In the genomic region with DNA sequence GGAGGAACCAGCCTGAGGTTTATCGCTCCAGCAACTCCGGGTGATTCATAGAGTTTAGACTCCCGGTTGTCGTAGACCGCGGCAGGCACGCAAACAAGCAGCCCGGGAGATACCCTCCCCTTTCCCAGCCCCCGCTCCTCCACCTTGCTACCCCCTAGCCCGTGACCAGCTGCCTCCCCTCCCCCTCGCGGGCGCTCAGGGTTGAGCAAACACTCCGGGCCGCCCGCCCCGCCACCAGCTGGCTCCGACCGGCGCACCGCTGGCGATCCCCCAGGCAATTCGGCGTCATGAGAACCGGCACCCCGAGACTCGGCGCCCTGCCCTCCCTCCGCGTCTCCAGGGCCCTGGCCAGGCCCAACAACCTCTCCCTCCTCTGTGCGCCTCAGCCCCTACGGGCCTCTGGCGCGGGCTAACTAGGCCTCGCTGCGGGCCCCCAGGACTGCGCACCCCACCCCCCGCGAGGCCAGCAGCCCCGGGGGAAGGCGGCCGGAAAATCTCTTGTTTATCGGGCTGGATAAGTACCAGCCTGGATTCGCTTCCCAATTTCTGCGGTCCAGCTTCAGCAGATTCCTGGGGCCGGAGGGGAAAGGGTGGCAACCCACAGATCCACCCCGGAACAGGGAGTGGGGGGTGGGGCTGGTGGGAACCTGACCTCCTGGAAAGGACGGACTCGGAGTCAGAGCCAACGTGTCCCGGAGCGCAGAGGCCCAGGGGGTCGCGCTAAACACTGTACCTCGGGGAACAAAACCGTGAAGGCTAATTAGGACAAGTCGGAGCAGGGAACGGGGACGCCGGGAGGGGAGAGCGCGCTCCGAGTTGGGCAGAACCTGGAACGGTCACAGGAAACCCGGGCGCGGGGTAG, we compare ENCODE assay signal across 8 cellular contexts. TPM values are rescaled to one million over a fixed set of nuclear protein-coding genes. Genes with fewer than 3 reads are reported as not detected.
DNase-seq lines count a peak whose midpoint lies in the region; ATAC-seq lines count a peak whose summit lies in the region.

No MANE protein-coding gene starts in this region.

- H3K9me3 Mint-ChIP-seq in activated CD4-positive, alpha-beta T cell treated with anti-CD3 and anti-CD28 coated beads for 36 hours (ENCODE audit: low read depth) = no peaks in the 10 kb centered on the region
- no peaks in the 10 kb centered on the region for H3K9me3 Mint-ChIP-seq in stimulated activated naive B cell treated with anti-CD40 and anti-IgM and Interleukin-4, amounts not matched to agents 10 μg/mL and 1 μg/mL and 100 μg/mL, for 72 hours

- no peak overlapping the region for H3K27ac Mint-ChIP-seq in activated CD4-positive, alpha-beta T cell treated with anti-CD3 and anti-CD28 coated beads for 36 hours
- H3K27ac Mint-ChIP-seq in stimulated activated naive B cell treated with anti-CD40 and anti-IgM and Interleukin-4, amounts not matched to agents 10 μg/mL and 1 μg/mL and 100 μg/mL, for 72 hours = peak overlapping the region; percentile 95

- DNase-seq in activated CD4-positive, alpha-beta T cell treated with anti-CD3 and anti-CD28 coated beads for 36 hours = peak; percentile 58
- no peak for DNase-seq in activated CD4-positive, alpha-beta T cell treated with anti-CD3 and anti-CD28 coated beads, Interleukin-2, amount 50 U/mL, for 4 hours
- DNase-seq in NCI-H510A treated with DMSO at 0.1 percent for 48 hours (lab: John Stamatoyannopoulos, UW) = peak; percentile 90
- DNase-seq in cerebellar cortex (ENCODE audit: low spot score) = peak; percentile 63
- DNase-seq in kidney glomerular epithelial cell (lab: John Stamatoyannopoulos, UW) = peak; percentile 97
- peak; percentile 77 for DNase-seq in stimulated activated naive B cell treated with anti-CD40 and anti-IgM and Interleukin-4, amounts not matched to agents 10 μg/mL and 1 μg/mL and 100 μg/mL, for 72 hours

- peaks cover 40% of the 10 kb centered on the region for H3K27me3 Mint-ChIP-seq in activated CD4-positive, alpha-beta T cell treated with anti-CD3 and anti-CD28 coated beads for 36 hours
- peaks cover 35 to 56% of the 10 kb centered on the region in 2 donors for H3K27me3 Mint-ChIP-seq in stimulated activated naive B cell treated with anti-CD40 and anti-IgM and Interleukin-4, amounts not matched to agents 10 μg/mL and 1 μg/mL and 100 μg/mL, for 72 hours

- H3K36me3 Mint-ChIP-seq in activated CD4-positive, alpha-beta T cell treated with anti-CD3 and anti-CD28 coated beads for 36 hours (ENCODE audit: low read depth) = no peaks in the 10 kb centered on the region
- H3K36me3 Mint-ChIP-seq in stimulated activated naive B cell treated with anti-CD40 and anti-IgM and Interleukin-4, amounts not matched to agents 10 μg/mL and 1 μg/mL and 100 μg/mL, for 72 hours = peaks cover 0 to 5% of the 10 kb centered on the region in 2 donors

- CTCF ChIA-PET in activated CD4-positive, alpha-beta T cell treated with anti-CD3 and anti-CD28 coated beads for 36 hours (lab: Charles Lee) = interaction anchor here (0.7 kb wide), 1 partner anchor 133 kb away, joined by 3 read pairs; no protein-coding TSS in a partner anchor

- peak; percentile 45 for ATAC-seq in activated CD4-positive, alpha-beta T cell treated with anti-CD3 and anti-CD28 coated beads for 36 hours
- ATAC-seq in HG03060 (IDR thresholded peaks at IDR 0.05; ENCODE audit: low read depth, unreplicated experiment) (peak; percentile 37), GM21717 (IDR thresholded peaks at IDR 0.05; ENCODE audit: unreplicated experiment) (no peak)
- peak; percentile 74 to 75 for ATAC-seq in stimulated activated naive B cell treated with anti-CD40 and anti-IgM and Interleukin-4, amounts not matched to agents 10 μg/mL and 1 μg/mL and 100 μg/mL, for 72 hours (replicated peaks)

- peak overlapping the region; percentile 53 for H3K4me3 Mint-ChIP-seq in activated CD4-positive, alpha-beta T cell treated with anti-CD3 and anti-CD28 coated beads for 36 hours
- H3K4me3 Mint-ChIP-seq in stimulated activated naive B cell treated with anti-CD40 and anti-IgM and Interleukin-4, amounts not matched to agents 10 μg/mL and 1 μg/mL and 100 μg/mL, for 72 hours = peak overlapping the region; percentile 82 to 83

- POLR2A ChIA-PET in activated CD4-positive, alpha-beta T cell treated with anti-CD3 and anti-CD28 coated beads for 36 hours (lab: Charles Lee) = interaction anchor here (0.7 kb wide), 1 partner anchor 902 kb away, joined by 3 read pairs; no protein-coding TSS in a partner anchor

- peaks cover 15% of the 10 kb centered on the region for H3K4me1 Mint-ChIP-seq in activated CD4-positive, alpha-beta T cell treated with anti-CD3 and anti-CD28 coated beads for 36 hours
- peaks cover 25 to 53% of the 10 kb centered on the region in 2 donors for H3K4me1 Mint-ChIP-seq in stimulated activated naive B cell treated with anti-CD40 and anti-IgM and Interleukin-4, amounts not matched to agents 10 μg/mL and 1 μg/mL and 100 μg/mL, for 72 hours

- intact Hi-C loops in activated CD4-positive, alpha-beta T cell treated with anti-CD3 and anti-CD28 coated beads for 36 hours (cut with DNase I, micrococcal nuclease) = no loop called here

RNA-seq across cellular contexts. Expression of a gene that starts 1.0 kb away (rescaled TPM):
- 1 to 10 TPM in 1 of 2 experiments, under 1 TPM in 1; 0.97 to 1.3 TPM for total RNA-seq in activated CD4-positive, alpha-beta T cell treated with anti-CD3 and anti-CD28 coated beads for 36 hours

RNA-seq across cellular contexts. Expression of a gene that starts 35.5 kb away (rescaled TPM):
- total RNA-seq in activated CD4-positive, alpha-beta T cell treated with anti-CD3 and anti-CD28 coated beads for 36 hours = 1 to 10 TPM; 4.9 to 5.8 TPM

Comparison
In these comparisons a context has a peak if more than half of its experiments do, and no peak if none do; other contexts are left out.
1. DNase-seq: peak in activated CD4-positive, alpha-beta T cell treated with anti-CD3 and anti-CD28 coated beads for 36 hours (single experiment), NCI-H510A treated with DMSO at 0.1 percent for 48 hours (single experiment), cerebellar cortex (single experiment), kidney glomerular epithelial cell (single experiment) and stimulated activated naive B cell treated with anti-CD40 and anti-IgM and Interleukin-4, amounts not matched to agents 10 μg/mL and 1 μg/mL and 100 μg/mL, for 72 hours (single experiment); none in activated CD4-positive, alpha-beta T cell treated with anti-CD3 and anti-CD28 coated beads, Interleukin-2, amount 50 U/mL, for 4 hours (0 of 2).